In genomic region chr9:32969270-32969669, GRCh38 we compare ENCODE assay signal across 20 cellular contexts. TPM values are rescaled to one million over a fixed set of nuclear protein-coding genes. Genes with fewer than 3 reads are reported as not detected.
A peak's percentile ranks its signal among the peaks of the same experiment; 100 is the strongest.
DNase-seq lines count a peak whose midpoint lies in the region; ATAC-seq and TF ChIP-seq lines count a peak whose summit lies in the region.
"Had no signal": no experiment of that assay in that cellular context is flagged by ENCODE, and none has a peak within 500 bp of the region (broad histone marks: within the 10 kb centered on the region; RNA-seq: fewer than 3 reads in every experiment).

No MANE protein-coding gene starts in this region.

- no peak overlapping the region for H4K8ac ChIP-seq in IMR-90 (ENCODE audit: low read depth in 2 of 2, low read length in 2 of 2)

- no peaks in the 10 kb centered on the region for H3K79me2 ChIP-seq in osteoblast (ENCODE audit: insufficient read depth, low read length)
- H3K79me2 ChIP-seq: parathyroid adenoma had no signal

- no peak overlapping the region for H3K14ac ChIP-seq in IMR-90 (replicated peaks; ENCODE audit: low read depth, low read length)

- ATAC-seq in IMR-90 (ENCODE audit: low read depth) (peak; percentile 63), GM19467 (IDR thresholded peaks at IDR 0.05; ENCODE audit: unreplicated experiment) (no peak), left lobe of liver (no peak)
- ATAC-seq: activated CD8-positive, alpha-beta memory T cell treated with anti-CD3 and anti-CD28 coated beads, Interleukin-2, amount 10 ng/mL, durations not matched to agents 7 days and 5 days; naive thymus-derived CD4-positive, alpha-beta T cell; sciatic nerve; stimulated activated naive B cell treated with anti-CD40 and anti-IgM and Interleukin-4, amounts not matched to agents 10 μg/mL and 1 μg/mL and 100 μg/mL, for 72 hours had no signal

- no peak overlapping the region for H3K18ac ChIP-seq in IMR-90 (ENCODE audit: low read depth, low read length)

- TF ChIP-seq RAD21 in IMR-90 (IDR thresholded peaks at IDR 0.05; ENCODE audit: low read length), result no peak

- H3K27ac ChIP-seq in IMR-90 (ENCODE audit: insufficient read depth, low read length), result no peak overlapping the region
- peak overlapping the region; percentile 38 for H3K27ac ChIP-seq in osteoblast (ENCODE audit: low read depth, low read length)
- H3K27ac ChIP-seq: parathyroid adenoma had no signal

- H4K91ac ChIP-seq in IMR-90 (ENCODE audit: insufficient read depth, low read depth, low read length), result no peak overlapping the region

- TF ChIP-seq CTCF in IMR-90 (conservative IDR thresholded peaks at IDR 0.05; ENCODE audit: low read depth, low read length) (no peak), choroid plexus epithelial cell (conservative IDR thresholded peaks at IDR 0.05; ENCODE audit: low read depth, low read length) (no peak), osteoblast (IDR thresholded peaks at IDR 0.05; ENCODE audit: extremely low read depth, low read depth, low read length) (no peak)

- H3K56ac ChIP-seq in IMR-90 (ENCODE audit: extremely low read depth, insufficient read depth, low read length), result no peak overlapping the region

- DNase-seq in EH (ENCODE audit: low read depth) (peak; percentile 61), IMR-90 (peak; percentile 74), choroid plexus epithelial cell (ENCODE audit: low read depth) (peak; percentile 56), osteoblast (ENCODE audit: insufficient read length, low spot score, missing footprints) (peak; percentile 76), left lobe of liver (ENCODE audit: low spot score) (no peak)
- DNase-seq in activated CD8-positive, alpha-beta memory T cell treated with anti-CD3 and anti-CD28 coated beads for 24 hours, result no peak
- DNase-seq: activated CD8-positive, alpha-beta memory T cell treated with anti-CD3 and anti-CD28 coated beads, Interleukin-2, amount 10 ng/mL, durations not matched to agents 7 days and 5 days; activated naive CD8-positive, alpha-beta T cell treated with anti-CD3 and anti-CD28 coated beads for 36 hours; AML-193; DMS79 treated with DMSO at 0.1 percent for 48 hours; hippocampal formation; naive thymus-derived CD4-positive, alpha-beta T cell; NCI-H146; NCI-H2171 treated with DMSO at 0.1 percent for 48 hours; NCI-H526; stimulated activated CD4-positive, alpha-beta T cell treated with anti-CD3 and anti-CD28 coated beads, Interleukin-1b, Interleukin-23, amount 100 ng/mL, for 48 hours; stimulated activated naive B cell treated with anti-CD40 and anti-IgM and Interleukin-4, amounts not matched to agents 10 μg/mL and 1 μg/mL and 100 μg/mL, for 72 hours had no signal

- BruUV-seq in IMR-90 (replicated peaks; lab: Mats Ljungman, UMichigan), result no TSS peak

- H2AK9ac ChIP-seq in IMR-90 (replicated peaks; ENCODE audit: low read depth, low read length, poor library complexity), result no peak overlapping the region

- no peak for TF ChIP-seq POLR2A in IMR-90 (IDR thresholded peaks at IDR 0.05; ENCODE audit: low read depth, low read length)

- no peaks in the 10 kb centered on the region for H3K27me3 ChIP-seq in IMR-90 (ENCODE audit: control insufficient read depth, insufficient read depth, low read length)
- H3K27me3 ChIP-seq in osteoblast (ENCODE audit: insufficient read depth, low read length), result no peaks in the 10 kb centered on the region

- no peaks in the 10 kb centered on the region for H3K9me1 ChIP-seq in IMR-90 (ENCODE audit: insufficient read depth, low read length)

- no peak overlapping the region for H4K5ac ChIP-seq in IMR-90 (ENCODE audit: low read depth, low read length)

- no peak overlapping the region for H2AK5ac ChIP-seq in IMR-90 (ENCODE audit: low read depth, low read length)

- H3K9me3 ChIP-seq in IMR-90 (ENCODE audit: control insufficient read depth, insufficient read depth, low read length) (no peaks in the 10 kb centered on the region), osteoblast (ENCODE audit: low read depth, low read length) (no peaks in the 10 kb centered on the region)

- no peak overlapping the region for H3K23ac ChIP-seq in IMR-90 (ENCODE audit: low read depth, low read length)

- no peak overlapping the region for H3K4ac ChIP-seq in IMR-90 (ENCODE audit: low read depth, low read length)

- intact Hi-C loops in IMR-90 (cut with micrococcal nuclease), result loop anchor here (5.0 kb wide), 1 partner anchor 607 kb away; no protein-coding TSS in a partner anchor

- no peaks in the 10 kb centered on the region for H4K20me1 ChIP-seq in IMR-90 (ENCODE audit: insufficient read depth, low read length)
- H4K20me1 ChIP-seq in osteoblast (ENCODE audit: insufficient read depth, low read length), result no peaks in the 10 kb centered on the region

- POLR2A ChIA-PET in IMR-90 (lab: Charles Lee; ENCODE audit: unreplicated experiment), result no interaction called here

- peaks cover 4% of the 10 kb centered on the region; the same call in 1 of the 2 replicates for H3K4me1 ChIP-seq in IMR-90 (ENCODE audit: control insufficient read depth, insufficient read depth, low read length)
- peaks cover 12% of the 10 kb centered on the region for H3K4me1 ChIP-seq in osteoblast (ENCODE audit: insufficient read depth, low read length)
- H3K4me1 ChIP-seq: parathyroid adenoma had no signal

- H2AFZ ChIP-seq in IMR-90 (replicated peaks; ENCODE audit: low read length, poor library complexity), result no peak overlapping the region
- no peak overlapping the region for H2AFZ ChIP-seq in osteoblast (ENCODE audit: low read length)
- H2AFZ ChIP-seq: parathyroid adenoma had no signal

- H3K36me3 ChIP-seq in IMR-90 (ENCODE audit: control insufficient read depth, insufficient read depth, low read length), result peaks cover 12% of the 10 kb centered on the region; the same call in 1 of the 2 replicates
- H3K36me3 ChIP-seq in osteoblast (ENCODE audit: insufficient read depth, low read length), result peaks cover 17% of the 10 kb centered on the region

- dilution Hi-C loops in IMR-90 (cut with HindIII; ENCODE audit: low sequenced_read_pairs, unreplicated experiment), result no loop called here

- H3K4me2 ChIP-seq in IMR-90 (ENCODE audit: low read depth, low read length) (no peak overlapping the region), osteoblast (ENCODE audit: insufficient read depth, low read length) (peak overlapping the region; percentile 37)

- CTCF ChIA-PET in IMR-90 (lab: Yijun Ruan, JAX), result interaction anchor here (0.9 to 4.3 kb wide), 4 partner anchors 380 to 590 kb away, joined by 7 to 26 read pairs (median 16); no protein-coding TSS in a partner anchor

- H3K4me3 ChIP-seq in IMR-90 (ENCODE audit: insufficient read depth, low read depth, low read length), result no peak overlapping the region
- no peak overlapping the region for H3K4me3 ChIP-seq in choroid plexus epithelial cell (ENCODE audit: low read depth, low read length)
- no peak overlapping the region for H3K4me3 ChIP-seq in osteoblast (ENCODE audit: insufficient read depth, low read length)

- no peak overlapping the region for H2BK15ac ChIP-seq in IMR-90 (ENCODE audit: low read depth, low read length)

- H3K9ac ChIP-seq in IMR-90 (ENCODE audit: low read depth, low read length), result no peak overlapping the region
- H3K9ac ChIP-seq: parathyroid adenoma had no signal

- in situ Hi-C loops in IMR-90 (cut with MboI; ENCODE audit: low sequenced_read_pairs), result loop anchor here (5.0 kb wide), 2 partner anchors 387 to 597 kb away; no protein-coding TSS in a partner anchor

- no peak overlapping the region for H2BK120ac ChIP-seq in IMR-90 (ENCODE audit: low read depth, low read length)

- no peak overlapping the region for H2BK20ac ChIP-seq in IMR-90 (ENCODE audit: low read depth, low read length)

- no peak overlapping the region for H2BK5ac ChIP-seq in IMR-90 (ENCODE audit: low read depth, low read length, poor library complexity, severe bottlenecking)

- no CpG with 5 or more reads among the region's 3 CpGs for WGBS in IMR-90 (ENCODE audit: extremely low coverage in 2 of 2, insufficient read length in 1 of 2), 2 experiments

- no peaks in the 10 kb centered on the region for H3K79me1 ChIP-seq in IMR-90 (ENCODE audit: low read depth in 1 of 2, low read length in 2 of 2)

TF ChIP-seq in IMR-90, 13 proteins besides CTCF, POLR2A, EP300 and RAD21:
- TF ChIP-seq CEBPB (IDR thresholded peaks at IDR 0.05; ENCODE audit: low read depth, low read length) (0 out of 2 replicates have a peak, but pooled peaks have one; percentile 1), ELK1 (IDR thresholded peaks at IDR 0.05; ENCODE audit: borderline replicate concordance, low read depth, low read length) (no peak), FOS (IDR thresholded peaks at IDR 0.05; ENCODE audit: low read depth, low read length) (0 out of 2 replicates have a peak, but pooled peaks have one; percentile 11)

RNA-seq across cellular contexts. Expression of gene APTX, which starts 32.2 kb away (rescaled TPM):
- total RNA-seq in IMR-90 (2012; rRNA removed) (34.2 and 45.3 TPM in 2 replicates), osteoblast (24.5 and 28.6 TPM in 2 replicates), left lobe of liver (13.1 TPM)
- 28.0 and 32.6 TPM in 2 replicates for polyA plus RNA-seq in IMR-90 (2012; rRNA removed)
- 7.8 and 18.7 TPM in 2 replicates for polyA plus RNA-seq in IMR-90 (2012; cell fraction: cytosol; rRNA removed)
- 9.2 and 59.9 TPM in 2 replicates for polyA plus RNA-seq in IMR-90 (2012; cell fraction: nucleus; rRNA removed; ENCODE audit: low replicate concordance)

RNA-seq across cellular contexts. Expression of gene DNAJA1, which starts 55.8 kb away (rescaled TPM):
- total RNA-seq in IMR-90 (2012; rRNA removed) (59.5 and 109 TPM in 2 replicates), osteoblast (64.8 and 69.1 TPM in 2 replicates), left lobe of liver (56.8 TPM)
- polyA plus RNA-seq in IMR-90 (2012; rRNA removed), result 103 and 118 TPM in 2 replicates
- 19.8 and 46.7 TPM in 2 replicates for polyA plus RNA-seq in IMR-90 (2012; cell fraction: cytosol; rRNA removed)
- 6.2 and 51.4 TPM in 2 replicates for polyA plus RNA-seq in IMR-90 (2012; cell fraction: nucleus; rRNA removed; ENCODE audit: low replicate concordance)

Comparison
In these comparisons a context has a peak if more than half of its experiments do, and no peak if none do; other contexts are left out.
1. DNase-seq: peak in EH (single experiment), IMR-90 (single experiment), choroid plexus epithelial cell (single experiment) and osteoblast (single experiment); none in left lobe of liver (single experiment) and activated CD8-positive, alpha-beta memory T cell treated with anti-CD3 and anti-CD28 coated beads for 24 hours (single experiment).